In genomic region chr17:804541-805435, GRCh38 we compare ENCODE assay signal across 15 cellular contexts.
"Had no signal": no experiment of that assay in that cellular context is flagged by ENCODE, and none has a peak within 500 bp of the region (broad histone marks: within the 10 kb centered on the region; RNA-seq: fewer than 3 reads in every experiment).

No MANE protein-coding gene starts in this region.

- H3K27ac ChIP-seq: cardiac muscle cell, dorsolateral prefrontal cortex, gastroesophageal sphincter, skin epidermis, tibial artery, uterus had no signal

- H3K9me3 ChIP-seq: gastroesophageal sphincter, tibial artery, uterus had no signal

- ATAC-seq: activated CD8-positive, alpha-beta memory T cell treated with anti-CD3 and anti-CD28 coated beads, Interleukin-2, amount 10 ng/mL, durations not matched to agents 7 days and 5 days; gastroesophageal sphincter; left colon had no signal

- H3K36me3 ChIP-seq: uterus had no signal

- H3K27me3 ChIP-seq: cardiac muscle cell, gastroesophageal sphincter, tibial artery, uterus had no signal

- H3K4me3 ChIP-seq: cardiac muscle cell, gastroesophageal sphincter, lung, skin epidermis, tibial artery, uterus had no signal

- H3K4me1 ChIP-seq: gastroesophageal sphincter, uterus had no signal

- DNase-seq: activated CD4-positive, alpha-beta memory T cell treated with anti-CD3 and anti-CD28 coated beads for 36 hours; activated CD8-positive, alpha-beta memory T cell treated with anti-CD3 and anti-CD28 coated beads, Interleukin-2, amount 10 ng/mL, durations not matched to agents 7 days and 5 days; activated T-cell treated with anti-CD3 and anti-CD28 coated beads, Interleukin-2, amount 50 U/mL, for 24 hours; left colon; naive B cell; stimulated activated CD4-positive, alpha-beta T cell treated with anti-CD3 and anti-CD28 coated beads, Interleukin-15, amount 100 ng/mL, for 24 hours; stimulated activated CD4-positive, alpha-beta T cell treated with anti-CD3 and anti-CD28 coated beads, Interleukin-4, amount 100 ng/mL, for 1 hour; stimulated activated naive CD4-positive, alpha-beta T cell; tibial artery; uterus had no signal
